8 cellular contexts compared by ENCODE assay signal in the genomic region with DNA sequence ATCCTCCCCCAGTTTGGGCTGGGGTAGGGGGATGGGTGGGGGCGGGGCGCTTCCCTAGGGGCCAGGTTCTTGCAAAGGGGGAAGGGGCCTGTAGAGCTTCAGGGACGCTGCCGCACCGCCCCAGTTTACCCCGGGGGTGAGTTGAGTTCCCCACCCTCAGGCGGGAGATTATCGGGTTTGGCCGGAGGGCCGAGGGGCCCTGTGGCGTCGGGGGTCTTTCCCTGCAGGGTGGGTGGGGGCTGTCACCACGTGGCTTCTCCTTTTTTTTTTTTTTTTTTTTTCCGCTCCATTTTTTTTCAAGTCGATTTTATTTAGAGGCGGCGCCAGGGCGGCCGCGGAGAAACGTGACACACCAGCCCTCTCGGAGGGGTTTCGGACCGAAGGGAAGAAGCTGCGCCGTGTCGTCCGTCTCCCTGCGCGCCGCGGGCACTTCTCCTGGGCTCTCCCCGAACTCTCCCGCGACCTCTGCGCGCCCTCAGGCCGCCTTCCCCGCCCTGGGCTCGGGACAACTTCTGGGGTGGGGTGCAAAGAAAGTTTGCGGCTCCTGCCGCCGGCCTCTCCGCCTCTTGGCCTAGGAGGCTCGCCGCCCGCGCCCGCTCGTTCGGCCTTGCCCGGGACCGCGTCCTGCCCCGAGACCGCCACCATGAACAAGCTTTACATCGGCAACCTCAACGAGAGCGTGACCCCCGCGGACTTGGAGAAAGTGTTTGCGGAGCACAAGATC. TPM values are rescaled to one million over a fixed set of nuclear protein-coding genes. Genes with fewer than 3 reads are reported as not detected.
DNase-seq lines count a peak whose midpoint lies in the region; ATAC-seq and TF ChIP-seq lines count a peak whose summit lies in the region.

Gene IGF2BP1, plus strand, starts transcription at position 283 of the 724 bp plus-strand sequence. Its CDS starts 361 bp downstream, at position 644.

- peaks cover 39% of the 10 kb centered on the region for H4K20me1 ChIP-seq in neural progenitor cell (ENCODE audit: low read depth)

- peak within 1 kb of the TSS; percentile 100 for H3K27ac Mint-ChIP-seq in neural progenitor cell

- intact Hi-C loops in transverse colon (cut with DNase I; ENCODE audit: low total_unique reads) = no loop called here

- WGBS in ectodermal cell, 2 experiments = 0% methylated on average over 62 of the region's 62 CpGs
- 0 to 3% methylated on average over 7 to 61 of the region's 62 CpGs for WGBS in transverse colon (ENCODE audit: low coverage in 1 of 2), 2 donors

- peak within 1 kb of the TSS; percentile 89 for H3K4me2 ChIP-seq in neural progenitor cell

- in situ Hi-C loops in transverse colon (cut with MboI; ENCODE audit: low pct_ligation_motif_present in 1 of 4, low pct_unique_long_range_greater_than_20kb in 1 of 4, low sequenced_read_pairs in 3 of 4) = no loop called here

- H3K79me2 ChIP-seq in neural progenitor cell (ENCODE audit: low read depth) = peaks cover 92% of the 10 kb centered on the region

- TF ChIP-seq POLR2A in GM18505 (IDR thresholded peaks at IDR 0.05; ENCODE audit: borderline replicate concordance, extremely low read depth, insufficient read depth, insufficient read length) = no peak
- TF ChIP-seq POLR2A in transverse colon (IDR thresholded peaks at IDR 0.05) = no peak

- H3K9me3 Mint-ChIP-seq in neural progenitor cell = peaks cover 4% of the 10 kb centered on the region

- H3K27me3 ChIP-seq in SJSA1 (replicated peaks) = peaks cover 57% of the 10 kb centered on the region
- no peaks in the 10 kb centered on the region for H3K27me3 ChIP-seq in ectodermal cell (ENCODE audit: control insufficient read depth, insufficient read depth, low read length, poor library complexity, severe bottlenecking)
- H3K27me3 ChIP-seq in neural progenitor cell = no peaks in the 10 kb centered on the region
- H3K27me3 ChIP-seq in transverse colon = peaks cover 100% of the 10 kb centered on the region

- H3K4me1 Mint-ChIP-seq in neural progenitor cell = peaks cover 39% of the 10 kb centered on the region

- H3K36me3 ChIP-seq in SJSA1 = peaks cover 9% of the 10 kb centered on the region; the same call in 1 of the 2 replicates
- no peaks in the 10 kb centered on the region for H3K36me3 ChIP-seq in ectodermal cell (ENCODE audit: control insufficient read depth, insufficient read depth, low read length)
- H3K36me3 ChIP-seq in neural progenitor cell = no peaks in the 10 kb centered on the region
- H3K36me3 ChIP-seq in transverse colon = no peaks in the 10 kb centered on the region

- H3K9ac ChIP-seq in neural progenitor cell = peak within 1 kb of the TSS; percentile 94

- peak within 1 kb of the TSS; percentile 100 for H3K4me3 Mint-ChIP-seq in neural progenitor cell

- TF ChIP-seq CTCF in neural progenitor cell (IDR thresholded peaks at IDR 0.05) (no peak), transverse colon (IDR thresholded peaks at IDR 0.05) (no peak)

- DNase-seq in SKM-1 treated with dmso at 0.1 percent for 144 hours (lab: John Stamatoyannopoulos, UW; ENCODE audit: unreplicated experiment) = peak; percentile 16
- DNase-seq in SKM-1 (lab: John Stamatoyannopoulos, UW; ENCODE audit: unreplicated experiment) = no peak
- DNase-seq in SJSA1 (ENCODE audit: low read depth in 1 of 2, low spot score in 2 of 2) = peak; percentile 70 to 81
- DNase-seq in neural progenitor cell (ENCODE audit: low spot score) = peak; percentile 93
- DNase-seq in kidney glomerular epithelial cell (lab: John Stamatoyannopoulos, UW) = no peak
- no peak for DNase-seq in transverse colon

- no peak within 1 kb of the TSS for H2AFZ ChIP-seq in neural progenitor cell (replicated peaks)

- peaks cover 16% of the 10 kb centered on the region for H3K27me3 Mint-ChIP-seq in neural progenitor cell (ENCODE audit: insufficient read depth, low read depth)

- H3K4me3 ChIP-seq in SJSA1 (peak within 1 kb of the TSS; percentile 57), ectodermal cell (ENCODE audit: insufficient read depth, low read depth, low read length) (peak within 1 kb of the TSS; percentile 98), neural progenitor cell (peak within 1 kb of the TSS; percentile 97), transverse colon (peak within 1 kb of the TSS in 2 of 4 donors; percentile 6 to 46)

- H3K27ac ChIP-seq in SJSA1 (peak within 1 kb of the TSS; percentile 65), ectodermal cell (ENCODE audit: insufficient read depth, low read depth, low read length, poor library complexity, severe bottlenecking) (peak within 1 kb of the TSS; percentile 99), neural progenitor cell (peak within 1 kb of the TSS; percentile 98), transverse colon (no peak within 1 kb of the TSS)

- peaks cover 77% of the 10 kb centered on the region for H3F3A ChIP-seq in neural progenitor cell (ENCODE audit: low read depth)

- no peak for ATAC-seq in GM18505 (IDR thresholded peaks at IDR 0.05; ENCODE audit: unreplicated experiment)

- H3K4me1 ChIP-seq in SJSA1 (replicated peaks) = peaks cover 39% of the 10 kb centered on the region
- H3K4me1 ChIP-seq in ectodermal cell (ENCODE audit: control insufficient read depth, insufficient read depth, low read length) = peaks cover 12% of the 10 kb centered on the region
- H3K4me1 ChIP-seq in neural progenitor cell = peaks cover 32% of the 10 kb centered on the region
- H3K4me1 ChIP-seq in transverse colon = peaks cover 19 to 35% (median 24%) of the 10 kb centered on the region in 4 donors

- no peak for TF ChIP-seq EP300 in transverse colon (IDR thresholded peaks at IDR 0.05; ENCODE audit: low read depth)

- peaks cover 17% of the 10 kb centered on the region for H3K36me3 Mint-ChIP-seq in neural progenitor cell

- no peaks in the 10 kb centered on the region for H3K9me3 ChIP-seq in SJSA1 (replicated peaks)
- H3K9me3 ChIP-seq in ectodermal cell (ENCODE audit: control insufficient read depth, low read length) = no peaks in the 10 kb centered on the region
- H3K9me3 ChIP-seq in neural progenitor cell (ENCODE audit: low read depth) = no peaks in the 10 kb centered on the region
- no peaks in the 10 kb centered on the region for H3K9me3 ChIP-seq in transverse colon

RNA-seq across cellular contexts. Expression of gene IGF2BP1, which starts in this region (rescaled TPM):
- 5.0 and 8.7 TPM in 2 replicates for total RNA-seq in SJSA1 (2014; rRNA removed; shearing (Covaris generic))
- polyA plus RNA-seq in ectodermal cell (2013, experiment 1 of 4) = 165 TPM
- 198 TPM for polyA plus RNA-seq in ectodermal cell (2013, experiment 2 of 4)
- polyA plus RNA-seq in ectodermal cell (2013, experiment 3 of 4) = 127 TPM
- 141 TPM for polyA plus RNA-seq in ectodermal cell (2013, experiment 4 of 4)
- total RNA-seq in neural progenitor cell (ENCODE audit: low replicate concordance) (129 and 137 TPM in 2 replicates), transverse colon (under 1 TPM in 1 of 4 donors, not detected in 3; under 0.01 TPM)

Comparison
In these comparisons a context has a peak if more than half of its experiments do, and no peak if none do; other contexts are left out.
1. RNA of gene IGF2BP1 (total RNA-seq): 129 to 137 TPM in neural progenitor cell; 5.0 to 8.7 TPM in SJSA1 and under 0.01 TPM in transverse colon; every median in the first group is over 10 times any median in the second.
2. DNase-seq: peak in SKM-1 treated with dmso at 0.1 percent for 144 hours (single experiment), SJSA1 (2 of 2) and neural progenitor cell (single experiment); none in SKM-1 (single experiment), kidney glomerular epithelial cell (single experiment) and transverse colon (single experiment).
3. H3K27ac ChIP-seq: peak in SJSA1 (single experiment), ectodermal cell (single experiment) and neural progenitor cell (single experiment); none in transverse colon (0 of 4).